1 cellular context compared by ENCODE assay signal in genomic region chr17:73278465-73279453, GRCh38.
TF ChIP-seq lines count a peak whose summit lies in the region.

No MANE protein-coding gene starts in this region.

TF ChIP-seq in HepG2, 621 proteins besides CTCF, POLR2A, EP300 and RAD21 (continued from another document and continues in another):
- TF ChIP-seq MXD3 (CRISPR knock-in tag; IDR thresholded peaks at IDR 0.05) (no peak), NFATC3 (CRISPR knock-in tag; IDR thresholded peaks at IDR 0.05) (no peak), ZNF709 (CRISPR knock-in tag; IDR thresholded peaks at IDR 0.05) (no peak), ZNF563 (CRISPR knock-in tag; IDR thresholded peaks at IDR 0.05) (no peak), ZNF781 (CRISPR knock-in tag; IDR thresholded peaks at IDR 0.05; ENCODE audit: borderline replicate concordance, not compliant biosample characterization) (no peak), ZNF441 (CRISPR knock-in tag; IDR thresholded peaks at IDR 0.05; ENCODE audit: borderline replicate concordance) (no peak), RFX5 (IDR thresholded peaks at IDR 0.05; ENCODE audit: low read depth, low read length) (no peak), MYNN (CRISPR knock-in tag; IDR thresholded peaks at IDR 0.05; ENCODE audit: low read depth) (no peak), ZNF432 (CRISPR knock-in tag; IDR thresholded peaks at IDR 0.05; ENCODE audit: borderline replicate concordance) (no peak), ZKSCAN1 (IDR thresholded peaks at IDR 0.05; ENCODE audit: low read length) (no peak), ZSCAN21 (CRISPR knock-in tag; IDR thresholded peaks at IDR 0.05; ENCODE audit: borderline replicate concordance) (no peak), ZBED4 (CRISPR knock-in tag; IDR thresholded peaks at IDR 0.05; ENCODE audit: borderline replicate concordance) (no peak), NFYB (CRISPR knock-in tag; IDR thresholded peaks at IDR 0.05) (no peak), SAP130 (CRISPR knock-in tag; IDR thresholded peaks at IDR 0.05; ENCODE audit: low read depth) (0 out of 2 replicates have a peak, but pooled peaks have one; percentile 1), PHF5A (CRISPR knock-in tag; IDR thresholded peaks at IDR 0.05; ENCODE audit: low read depth, unreplicated experiment) (no peak), ZMYM4 (CRISPR knock-in tag; IDR thresholded peaks at IDR 0.05) (no peak), CSRNP2 (CRISPR knock-in tag; conservative IDR thresholded peaks at IDR 0.05; ENCODE audit: low read depth) (no peak), MAZ (IDR thresholded peaks at IDR 0.05; ENCODE audit: borderline replicate concordance, low read depth, low read length) (no peak), MAZ (CRISPR knock-in tag; IDR thresholded peaks at IDR 0.05; ENCODE audit: low read depth) (no peak), ZFX (CRISPR knock-in tag; IDR thresholded peaks at IDR 0.05; ENCODE audit: low read depth) (no peak), PTBP1 (IDR thresholded peaks at IDR 0.05; ENCODE audit: low read depth, low read length, poor library complexity, severe bottlenecking) (no peak), ZSCAN9 (CRISPR knock-in tag; IDR thresholded peaks at IDR 0.05; ENCODE audit: borderline replicate concordance) (peak; percentile 8; the same call in 1 of the 2 replicates), PCBP1 (IDR thresholded peaks at IDR 0.05; ENCODE audit: borderline replicate concordance, low read depth, low read length) (no peak), GATAD2A (CRISPR knock-in tag; IDR thresholded peaks at IDR 0.05) (peak; percentile 32; the same call in 1 of the 2 replicates), THAP9 (CRISPR knock-in tag; IDR thresholded peaks at IDR 0.05; ENCODE audit: borderline replicate concordance) (no peak), SP5 (CRISPR knock-in tag; IDR thresholded peaks at IDR 0.05; ENCODE audit: borderline replicate concordance, low read depth) (no peak; the same call in 1 of the 2 replicates), RELA (CRISPR knock-in tag; IDR thresholded peaks at IDR 0.05) (no peak)
- TF ChIP-seq, protein P1, sequence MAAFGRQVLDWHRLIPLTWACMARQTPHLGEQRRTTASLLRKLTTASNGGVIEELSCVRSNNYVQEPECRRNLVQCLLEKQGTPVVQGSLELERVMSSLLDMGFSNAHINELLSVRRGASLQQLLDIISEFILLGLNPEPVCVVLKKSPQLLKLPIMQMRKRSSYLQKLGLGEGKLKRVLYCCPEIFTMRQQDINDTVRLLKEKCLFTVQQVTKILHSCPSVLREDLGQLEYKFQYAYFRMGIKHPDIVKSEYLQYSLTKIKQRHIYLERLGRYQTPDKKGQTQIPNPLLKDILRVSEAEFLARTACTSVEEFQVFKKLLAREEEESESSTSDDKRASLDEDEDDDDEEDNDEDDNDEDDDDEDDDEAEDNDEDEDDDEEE (CRISPR knock-in tag; IDR thresholded peaks at IDR 0.05) = no peak
- TF ChIP-seq, protein P2, sequence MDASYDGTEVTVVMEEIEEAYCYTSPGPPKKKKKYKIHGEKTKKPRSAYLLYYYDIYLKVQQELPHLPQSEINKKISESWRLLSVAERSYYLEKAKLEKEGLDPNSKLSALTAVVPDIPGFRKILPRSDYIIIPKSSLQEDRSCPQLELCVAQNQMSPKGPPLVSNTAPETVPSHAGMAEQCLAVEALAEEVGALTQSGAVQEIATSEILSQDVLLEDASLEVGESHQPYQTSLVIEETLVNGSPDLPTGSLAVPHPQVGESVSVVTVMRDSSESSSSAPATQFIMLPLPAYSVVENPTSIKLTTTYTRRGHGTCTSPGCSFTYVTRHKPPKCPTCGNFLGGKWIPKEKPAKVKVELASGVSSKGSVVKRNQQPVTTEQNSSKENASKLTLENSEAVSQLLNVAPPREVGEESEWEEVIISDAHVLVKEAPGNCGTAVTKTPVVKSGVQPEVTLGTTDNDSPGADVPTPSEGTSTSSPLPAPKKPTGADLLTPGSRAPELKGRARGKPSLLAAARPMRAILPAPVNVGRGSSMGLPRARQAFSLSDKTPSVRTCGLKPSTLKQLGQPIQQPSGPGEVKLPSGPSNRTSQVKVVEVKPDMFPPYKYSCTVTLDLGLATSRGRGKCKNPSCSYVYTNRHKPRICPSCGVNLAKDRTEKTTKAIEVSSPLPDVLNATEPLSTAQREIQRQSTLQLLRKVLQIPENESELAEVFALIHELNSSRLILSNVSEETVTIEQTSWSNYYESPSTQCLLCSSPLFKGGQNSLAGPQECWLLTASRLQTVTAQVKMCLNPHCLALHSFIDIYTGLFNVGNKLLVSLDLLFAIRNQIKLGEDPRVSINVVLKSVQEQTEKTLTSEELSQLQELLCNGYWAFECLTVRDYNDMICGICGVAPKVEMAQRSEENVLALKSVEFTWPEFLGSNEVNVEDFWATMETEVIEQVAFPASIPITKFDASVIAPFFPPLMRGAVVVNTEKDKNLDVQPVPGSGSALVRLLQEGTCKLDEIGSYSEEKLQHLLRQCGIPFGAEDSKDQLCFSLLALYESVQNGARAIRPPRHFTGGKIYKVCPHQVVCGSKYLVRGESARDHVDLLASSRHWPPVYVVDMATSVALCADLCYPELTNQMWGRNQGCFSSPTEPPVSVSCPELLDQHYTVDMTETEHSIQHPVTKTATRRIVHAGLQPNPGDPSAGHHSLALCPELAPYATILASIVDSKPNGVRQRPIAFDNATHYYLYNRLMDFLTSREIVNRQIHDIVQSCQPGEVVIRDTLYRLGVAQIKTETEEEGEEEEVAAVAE (CRISPR knock-in tag; IDR thresholded peaks at IDR 0.05; ENCODE audit: borderline replicate concordance) = no peak
- TF ChIP-seq, protein P3, sequence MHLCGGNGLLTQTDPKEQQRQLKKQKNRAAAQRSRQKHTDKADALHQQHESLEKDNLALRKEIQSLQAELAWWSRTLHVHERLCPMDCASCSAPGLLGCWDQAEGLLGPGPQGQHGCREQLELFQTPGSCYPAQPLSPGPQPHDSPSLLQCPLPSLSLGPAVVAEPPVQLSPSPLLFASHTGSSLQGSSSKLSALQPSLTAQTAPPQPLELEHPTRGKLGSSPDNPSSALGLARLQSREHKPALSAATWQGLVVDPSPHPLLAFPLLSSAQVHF (CRISPR knock-in tag; IDR thresholded peaks at IDR 0.05) = no peak
- TF ChIP-seq, protein P4, sequence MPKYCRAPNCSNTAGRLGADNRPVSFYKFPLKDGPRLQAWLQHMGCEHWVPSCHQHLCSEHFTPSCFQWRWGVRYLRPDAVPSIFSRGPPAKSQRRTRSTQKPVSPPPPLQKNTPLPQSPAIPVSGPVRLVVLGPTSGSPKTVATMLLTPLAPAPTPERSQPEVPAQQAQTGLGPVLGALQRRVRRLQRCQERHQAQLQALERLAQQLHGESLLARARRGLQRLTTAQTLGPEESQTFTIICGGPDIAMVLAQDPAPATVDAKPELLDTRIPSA (CRISPR knock-in tag; IDR thresholded peaks at IDR 0.05; ENCODE audit: borderline replicate concordance) = no peak
- TF ChIP-seq, protein P5, sequence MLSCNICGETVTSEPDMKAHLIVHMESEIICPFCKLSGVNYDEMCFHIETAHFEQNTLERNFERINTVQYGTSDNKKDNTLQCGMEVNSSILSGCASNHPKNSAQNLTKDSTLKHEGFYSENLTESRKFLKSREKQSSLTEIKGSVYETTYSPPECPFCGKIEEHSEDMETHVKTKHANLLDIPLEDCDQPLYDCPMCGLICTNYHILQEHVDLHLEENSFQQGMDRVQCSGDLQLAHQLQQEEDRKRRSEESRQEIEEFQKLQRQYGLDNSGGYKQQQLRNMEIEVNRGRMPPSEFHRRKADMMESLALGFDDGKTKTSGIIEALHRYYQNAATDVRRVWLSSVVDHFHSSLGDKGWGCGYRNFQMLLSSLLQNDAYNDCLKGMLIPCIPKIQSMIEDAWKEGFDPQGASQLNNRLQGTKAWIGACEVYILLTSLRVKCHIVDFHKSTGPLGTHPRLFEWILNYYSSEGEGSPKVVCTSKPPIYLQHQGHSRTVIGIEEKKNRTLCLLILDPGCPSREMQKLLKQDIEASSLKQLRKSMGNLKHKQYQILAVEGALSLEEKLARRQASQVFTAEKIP (CRISPR knock-in tag; IDR thresholded peaks at IDR 0.05; ENCODE audit: borderline replicate concordance) = no peak
- TF ChIP-seq, protein P6, sequence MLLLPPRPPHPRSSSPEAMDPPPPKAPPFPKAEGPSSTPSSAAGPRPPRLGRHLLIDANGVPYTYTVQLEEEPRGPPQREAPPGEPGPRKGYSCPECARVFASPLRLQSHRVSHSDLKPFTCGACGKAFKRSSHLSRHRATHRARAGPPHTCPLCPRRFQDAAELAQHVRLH (CRISPR knock-in tag; IDR thresholded peaks at IDR 0.05; ENCODE audit: borderline replicate concordance, low read depth) = no peak
- TF ChIP-seq, protein P7, sequence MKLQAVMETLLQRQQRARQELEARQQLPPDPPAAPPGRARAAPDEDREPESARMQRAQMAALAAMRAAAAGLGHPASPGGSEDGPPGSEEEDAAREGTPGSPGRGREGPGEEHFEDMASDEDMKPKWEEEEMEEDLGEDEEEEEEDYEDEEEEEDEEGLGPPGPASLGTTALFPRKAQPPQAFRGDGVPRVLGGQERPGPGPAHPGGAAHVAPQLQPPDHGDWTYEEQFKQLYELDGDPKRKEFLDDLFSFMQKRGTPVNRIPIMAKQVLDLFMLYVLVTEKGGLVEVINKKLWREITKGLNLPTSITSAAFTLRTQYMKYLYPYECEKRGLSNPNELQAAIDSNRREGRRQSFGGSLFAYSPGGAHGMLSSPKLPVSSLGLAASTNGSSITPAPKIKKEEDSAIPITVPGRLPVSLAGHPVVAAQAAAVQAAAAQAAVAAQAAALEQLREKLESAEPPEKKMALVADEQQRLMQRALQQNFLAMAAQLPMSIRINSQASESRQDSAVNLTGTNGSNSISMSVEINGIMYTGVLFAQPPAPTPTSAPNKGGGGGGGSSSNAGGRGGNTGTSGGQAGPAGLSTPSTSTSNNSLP (IDR thresholded peaks at IDR 0.05; ENCODE audit: low read depth, low read length) = no peak
- TF ChIP-seq, protein P8, sequence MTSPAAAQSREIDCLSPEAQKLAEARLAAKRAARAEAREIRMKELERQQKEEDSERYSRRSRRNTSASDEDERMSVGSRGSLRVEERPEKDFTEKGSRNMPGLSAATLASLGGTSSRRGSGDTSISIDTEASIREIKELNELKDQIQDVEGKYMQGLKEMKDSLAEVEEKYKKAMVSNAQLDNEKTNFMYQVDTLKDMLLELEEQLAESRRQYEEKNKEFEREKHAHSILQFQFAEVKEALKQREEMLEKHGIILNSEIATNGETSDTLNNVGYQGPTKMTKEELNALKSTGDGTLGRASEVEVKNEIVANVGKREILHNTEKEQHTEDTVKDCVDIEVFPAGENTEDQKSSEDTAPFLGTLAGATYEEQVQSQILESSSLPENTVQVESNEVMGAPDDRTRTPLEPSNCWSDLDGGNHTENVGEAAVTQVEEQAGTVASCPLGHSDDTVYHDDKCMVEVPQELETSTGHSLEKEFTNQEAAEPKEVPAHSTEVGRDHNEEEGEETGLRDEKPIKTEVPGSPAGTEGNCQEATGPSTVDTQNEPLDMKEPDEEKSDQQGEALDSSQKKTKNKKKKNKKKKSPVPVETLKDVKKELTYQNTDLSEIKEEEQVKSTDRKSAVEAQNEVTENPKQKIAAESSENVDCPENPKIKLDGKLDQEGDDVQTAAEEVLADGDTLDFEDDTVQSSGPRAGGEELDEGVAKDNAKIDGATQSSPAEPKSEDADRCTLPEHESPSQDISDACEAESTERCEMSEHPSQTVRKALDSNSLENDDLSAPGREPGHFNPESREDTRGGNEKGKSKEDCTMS (CRISPR knock-in tag; conservative IDR thresholded peaks at IDR 0.05) = no peak
